23 cellular contexts compared by ENCODE assay signal in genomic region chr4:112280657-112281056, GRCh38. TPM values are rescaled to one million over a fixed set of nuclear protein-coding genes. Genes with fewer than 3 reads are reported as not detected.
A peak's percentile ranks its signal among the peaks of the same experiment; 100 is the strongest.
DNase-seq lines count a peak whose midpoint lies in the region; ATAC-seq, FAIRE-seq and TF ChIP-seq lines count a peak whose summit lies in the region.
"Had no signal": no experiment of that assay in that cellular context is flagged by ENCODE, and none has a peak within 500 bp of the region (broad histone marks: within the 10 kb centered on the region; RNA-seq: fewer than 3 reads in every experiment).

No MANE protein-coding gene starts in this region.

- TF ChIP-seq CTCF in A673 (conservative IDR thresholded peaks at IDR 0.05; ENCODE audit: low read depth, low read length) (no peak), KMS-11 (conservative IDR thresholded peaks at IDR 0.05; ENCODE audit: low read depth, low read length) (no peak), K562 (IDR thresholded peaks at IDR 0.05 in 2 of 3, conservative IDR thresholded peaks at IDR 0.05 in 1 of 3; ENCODE audit: insufficient read depth in 2 of 3, low read depth in 1 of 3, low read length in 3 of 3) (no peak)
- TF ChIP-seq CTCF in CD4-positive, alpha-beta T cell (IDR thresholded peaks at IDR 0.05): no peak

- H2AFZ ChIP-seq in KMS-11 (ENCODE audit: low read depth) (no peak overlapping the region), K562 (ENCODE audit: low read depth, low read length) (no peak overlapping the region)

- H3K27me3 ChIP-seq in A673 (replicated peaks; ENCODE audit: insufficient read depth, low read depth, low read length, poor library complexity) (no peaks in the 10 kb centered on the region), KMS-11 (ENCODE audit: insufficient read depth, low read depth) (no peaks in the 10 kb centered on the region), K562 (ENCODE audit: control insufficient read depth in 2 of 2, insufficient read depth in 2 of 2, low read length in 2 of 2) (no peaks in the 10 kb centered on the region)
- H3K27me3 ChIP-seq in CD4-positive, alpha-beta T cell (ENCODE audit: control insufficient read depth, insufficient read depth, low read length): no peaks in the 10 kb centered on the region
- H3K27me3 ChIP-seq: body of pancreas, SJSA1, tibial nerve had no signal

- H3K4me3 ChIP-seq in A673 (ENCODE audit: low read depth, low read length, poor library complexity, severe bottlenecking): no peak overlapping the region
- H3K4me3 ChIP-seq in KMS-11 (IDR thresholded peaks at IDR 0.05; ENCODE audit: insufficient read depth, low read depth, low read length): no peak overlapping the region
- no peak overlapping the region for H3K4me3 ChIP-seq in K562
- H3K4me3 ChIP-seq: body of pancreas, SJSA1, tibial nerve had no signal

- in situ Hi-C loops in K562 (cut with MboI): no loop called here

- H3K9me1 ChIP-seq in K562 (ENCODE audit: control insufficient read depth, insufficient read depth, low read length): no peaks in the 10 kb centered on the region

- peak overlapping the region; percentile 87 for H3K27ac Mint-ChIP-seq in CD4-positive, alpha-beta T cell
- H3K27ac Mint-ChIP-seq: activated CD8-positive, alpha-beta T cell treated with anti-CD3 and anti-CD28 coated beads for 36 hours; activated naive CD8-positive, alpha-beta T cell treated with anti-CD3 and anti-CD28 coated beads, Interleukin-2, amount 10 ng/mL, durations not matched to agents 7 days and 5 days; nephron progenitor cell had no signal

- H3K9me3 ChIP-seq in A673 (ENCODE audit: low read depth, low read length, poor library complexity, severe bottlenecking): no peaks in the 10 kb centered on the region
- H3K9me3 ChIP-seq in CD4-positive, alpha-beta T cell (ENCODE audit: control insufficient read depth, low read length): no peaks in the 10 kb centered on the region
- no peaks in the 10 kb centered on the region for H3K9me3 ChIP-seq in K562 (replicated peaks; ENCODE audit: control insufficient read depth, insufficient read depth, low read depth, low read length)
- H3K9me3 ChIP-seq: body of pancreas, SJSA1, tibial nerve had no signal

- CTCF ChIA-PET in A673 (lab: Charles Lee): interaction anchor here (0.6 kb wide), 1 partner anchor 486 kb away, joined by 3 read pairs; no protein-coding TSS in a partner anchor
- CTCF ChIA-PET in CD4-positive, alpha-beta T cell (lab: Charles Lee): no interaction called here
- CTCF ChIA-PET in K562 (lab: Yijun Ruan, JAX; ENCODE audit: low intra/inter-chr PET ratio): no interaction called here

- H3K4me1 Mint-ChIP-seq in CD4-positive, alpha-beta T cell (ENCODE audit: low read depth): peaks cover 76% of the 10 kb centered on the region

- peaks cover 46% of the 10 kb centered on the region for H3K36me3 Mint-ChIP-seq in CD4-positive, alpha-beta T cell (ENCODE audit: low read depth)

- DNase-seq in A673 (ENCODE audit: low spot score) (no peak), K562 (ENCODE audit: extremely low read depth in 1 of 4, low spot score in 3 of 4) (no peak), AG20443 (ENCODE audit: low spot score) (no peak), GM12891 (ENCODE audit: insufficient read length, low spot score) (no peak)
- DNase-seq in CD4-positive, alpha-beta T cell: no peak
- DNase-seq: activated CD4-positive, CD25-positive, alpha-beta regulatory T cell; activated CD8-positive, alpha-beta T cell treated with anti-CD3 and anti-CD28 coated beads for 36 hours; activated naive CD8-positive, alpha-beta T cell treated with anti-CD3 and anti-CD28 coated beads, Interleukin-2, amount 10 ng/mL, durations not matched to agents 7 days and 5 days; body of pancreas; EL; KBM-7; kidney glomerular epithelial cell; NCI-H1048; NCI-H187 treated with DMSO at 0.1 percent for 48 hours; nephron progenitor cell; posterior cingulate gyrus; T-helper 2 cell had no signal

- H3K79me2 ChIP-seq in KMS-11 (ENCODE audit: insufficient read depth, low read depth) (peaks cover 100% of the 10 kb centered on the region), K562 (ENCODE audit: control insufficient read depth, insufficient read depth, low read length) (peaks cover 12% of the 10 kb centered on the region; the same call in 2 of the 3 replicates)

- no peak for TF ChIP-seq RAD21 in K562 (CRISPR knock-in tag; conservative IDR thresholded peaks at IDR 0.05 in 1 of 2, IDR thresholded peaks at IDR 0.05 in 1 of 2)

- no peaks in the 10 kb centered on the region for H3K36me3 ChIP-seq in A673 (ENCODE audit: insufficient read depth, low read length, poor library complexity, severe bottlenecking)
- H3K36me3 ChIP-seq in KMS-11 (ENCODE audit: insufficient read depth): peaks cover 7% of the 10 kb centered on the region; the same call in 1 of the 2 replicates
- peaks cover 11% of the 10 kb centered on the region; the same call in 2 of the 3 replicates for H3K36me3 ChIP-seq in K562 (ENCODE audit: control insufficient read depth, insufficient read depth, low read length)

- no peak for FAIRE-seq in K562 (lab: Jason Lieb, UNC)
- no peak for FAIRE-seq in GM12891 (lab: Jason Lieb, UNC)
- FAIRE-seq: RCC 7860 had no signal

- H4K20me1 ChIP-seq in KMS-11 (ENCODE audit: insufficient read depth) (peaks cover 11% of the 10 kb centered on the region; the same call in 1 of the 2 replicates), K562 (replicated peaks; ENCODE audit: control insufficient read depth, insufficient read depth, low read length) (peaks cover 4% of the 10 kb centered on the region; the same call in 1 of the 2 replicates)

- ATAC-seq in CD4-positive, alpha-beta T cell (ENCODE audit: poor library complexity): no peak
- no peak for ATAC-seq in K562
- ATAC-seq in HG03095 (IDR thresholded peaks at IDR 0.05; ENCODE audit: unreplicated experiment): no peak
- ATAC-seq in GM21786 (IDR thresholded peaks at IDR 0.05; ENCODE audit: unreplicated experiment): no peak
- ATAC-seq: activated CD8-positive, alpha-beta T cell treated with anti-CD3 and anti-CD28 coated beads for 36 hours; body of pancreas had no signal

- peak overlapping the region; percentile 1 for H3K27ac ChIP-seq in A673 (ENCODE audit: low read depth, low read length, poor library complexity, severe bottlenecking)
- H3K27ac ChIP-seq in CD4-positive, alpha-beta T cell (ENCODE audit: low read depth, low read length): no peak overlapping the region
- peak overlapping the region; percentile 65; the same call in 1 of the 2 replicates for H3K27ac ChIP-seq in KMS-11
- no peak overlapping the region for H3K27ac ChIP-seq in K562 (ENCODE audit: extremely low read depth, low read depth, low read length)
- H3K27ac ChIP-seq: SJSA1, tibial nerve had no signal

- BruUV-seq in A673 (replicated peaks; lab: Mats Ljungman, UMichigan): no TSS peak
- BruUV-seq in K562 (replicated peaks; lab: Mats Ljungman, UMichigan): no TSS peak

- no peak overlapping the region for H3K4me3 Mint-ChIP-seq in CD4-positive, alpha-beta T cell
- H3K4me3 Mint-ChIP-seq: activated CD8-positive, alpha-beta T cell treated with anti-CD3 and anti-CD28 coated beads for 36 hours; nephron progenitor cell had no signal

- intact Hi-C loops in A673 (cut with micrococcal nuclease; ENCODE audit: unreplicated experiment): no loop called here
- intact Hi-C loops in CD4-positive, alpha-beta T cell (cut with DNase I, micrococcal nuclease): loop anchor here in 1 of 2 experiments (5.0 to 10.0 kb wide), 4 partner anchors 43 to 1484 kb away; partner anchors contain the start of genes CAMK2D, LARP7 and ZGRF1
- intact Hi-C loops in K562 (cut with micrococcal nuclease): no loop called here

- H3K27me3 Mint-ChIP-seq in CD4-positive, alpha-beta T cell: no peaks in the 10 kb centered on the region
- H3K27me3 Mint-ChIP-seq: activated CD8-positive, alpha-beta T cell treated with anti-CD3 and anti-CD28 coated beads for 36 hours; activated naive CD8-positive, alpha-beta T cell treated with anti-CD3 and anti-CD28 coated beads, Interleukin-2, amount 10 ng/mL, durations not matched to agents 7 days and 5 days had no signal

- TF ChIP-seq POLR2A in K562 (conservative IDR thresholded peaks at IDR 0.05) (no peak), GM12891 (IDR thresholded peaks at IDR 0.05; ENCODE audit: low read depth, low read length) (no peak)

- POLR2A ChIA-PET in A673 (lab: Charles Lee; ENCODE audit: low non-redundant PET) (no interaction called here), K562 (lab: Yijun Ruan, JAX) (no interaction called here)
- POLR2A ChIA-PET in CD4-positive, alpha-beta T cell (lab: Charles Lee): interaction anchor here (1.4 to 2.3 kb wide), 2 partner anchors 7 to 36 kb away, joined by 3 to 5 read pairs; no protein-coding TSS in a partner anchor

- H3K9ac ChIP-seq in KMS-11 (peak overlapping the region; percentile 32; the same call in 1 of the 2 replicates), K562 (ENCODE audit: insufficient read depth in 1 of 2, low read depth in 2 of 2, low read length in 2 of 2) (no peak overlapping the region)

- H3K4me1 ChIP-seq in A673 (ENCODE audit: insufficient read depth, low read length, poor library complexity, severe bottlenecking) (peaks cover 13% of the 10 kb centered on the region), KMS-11 (ENCODE audit: low read depth, poor library complexity, severe bottlenecking) (peaks cover 79% of the 10 kb centered on the region), K562 (replicated peaks in 1 of 2; ENCODE audit: control insufficient read depth in 2 of 2, insufficient read depth in 2 of 2, low read length in 2 of 2) (peaks cover 3 to 7% of the 10 kb centered on the region in 2 experiments; a peak in 1 of 5 replicates)

- H3K4me2 ChIP-seq in KMS-11: peak overlapping the region; percentile 84
- H3K4me2 ChIP-seq in K562 (ENCODE audit: insufficient read depth, low read length): no peak overlapping the region

- TF ChIP-seq EP300 in K562 (IDR thresholded peaks at IDR 0.05; ENCODE audit: low read length): no peak

- H3K9me3 Mint-ChIP-seq in CD4-positive, alpha-beta T cell: peaks cover 2% of the 10 kb centered on the region

RNA-seq across cellular contexts. Expression of gene TIFA, which starts 5.0 kb away (rescaled TPM):
- total RNA-seq in A673 (2021) (9.1 and 11.4 TPM in 2 replicates), K562 (2014; rRNA removed) (4.2 and 5.5 TPM in 2 replicates), K562 (2014; rRNA removed; fragmentation: Illumina TruSeq; extraction: Trizol) (8.2 and 10.8 TPM in 2 replicates), K562 (2015; rRNA removed; fragmentation: Illumina TruSeq; extraction: Trizol) (5.5 and 5.6 TPM in 2 replicates), K562 (2021) (7.8 and 9.4 TPM in 2 replicates)
- total RNA-seq in CD4-positive, alpha-beta T cell: 10 to 100 TPM; 14.5 to 18.4 TPM
- 1.9 and 4.1 TPM in 2 replicates for total RNA-seq in K562 (2011; cell fraction: chromatin; rRNA removed; ENCODE audit: low replicate concordance)
- 1.2 and 1.3 TPM in 2 replicates for total RNA-seq in K562 (2011; cell fraction: nucleolus; rRNA removed)
- total RNA-seq in K562 (2011; cell fraction: nucleoplasm; rRNA removed): 3.2 and 4.0 TPM in 2 replicates
- polyA plus RNA-seq in K562 (2011; rRNA removed) (5.2 and 6.6 TPM in 2 replicates), K562 (2014; fragmentation: Illumina TruSeq; extraction: Trizol) (4.7 and 6.1 TPM in 2 replicates), K562 (2014; fragmentation: Nextera tagmentation; extraction: Ambion mirVana) (1 to 10 TPM; 1.7 to 2.0 TPM), K562 (2014; rRNA removed) (3.0 and 6.6 TPM in 2 replicates)
- 0.76 and 1.8 TPM in 2 replicates for polyA plus RNA-seq in K562 (2011; cell fraction: cytosol; rRNA removed)
- 0.53 and 1.8 TPM in 2 replicates for polyA plus RNA-seq in K562 (2011; cell fraction: nucleus; rRNA removed)
- 3.2 and 9.3 TPM in 2 replicates for polyA plus RNA-seq in K562 (2012)
- 3.6 and 6.4 TPM in 2 replicates for polyA minus RNA-seq in K562 (2011; rRNA and poly(A)+ RNA removed)
- polyA minus RNA-seq in K562 (2011; cell fraction: cytosol; rRNA and poly(A)+ RNA removed): 1.0 and 1.4 TPM in 2 replicates
- polyA minus RNA-seq in K562 (2011; cell fraction: nucleus; rRNA and poly(A)+ RNA removed): 1.9 and 4.2 TPM in 2 replicates
- polyA plus RNA-seq in GM12891 (2012; ENCODE audit: low read depth, missing spikeins): 51.3 TPM

RNA-seq across cellular contexts. Expression of gene ALPK1, which starts 16.5 kb away (rescaled TPM):
- 11.8 and 17.3 TPM in 2 replicates for total RNA-seq in A673 (2021)
- 1 to 10 TPM; 8.2 to 9.5 TPM for total RNA-seq in CD4-positive, alpha-beta T cell
- 4.7 and 13.0 TPM in 2 replicates for total RNA-seq in K562 (2011; cell fraction: chromatin; rRNA removed; ENCODE audit: low replicate concordance)
- total RNA-seq in K562 (2011; cell fraction: nucleolus; rRNA removed): 2.0 and 3.3 TPM in 2 replicates
- total RNA-seq in K562 (2011; cell fraction: nucleoplasm; rRNA removed): 5.4 and 13.7 TPM in 2 replicates
- 3.3 and 3.5 TPM in 2 replicates for total RNA-seq in K562 (2014; rRNA removed)
- 6.9 and 7.3 TPM in 2 replicates for total RNA-seq in K562 (2014; rRNA removed; fragmentation: Illumina TruSeq; extraction: Trizol)
- total RNA-seq in K562 (2015; rRNA removed; fragmentation: Illumina TruSeq; extraction: Trizol): 5.9 and 6.6 TPM in 2 replicates
- 5.5 and 6.1 TPM in 2 replicates for total RNA-seq in K562 (2021)
- polyA plus RNA-seq in K562 (2011; rRNA removed): 1.7 and 2.3 TPM in 2 replicates
- 0.36 and 0.72 TPM in 2 replicates for polyA plus RNA-seq in K562 (2011; cell fraction: cytosol; rRNA removed)
- 3.0 and 4.1 TPM in 2 replicates for polyA plus RNA-seq in K562 (2011; cell fraction: nucleus; rRNA removed)
- 3.2 and 12.7 TPM in 2 replicates for polyA plus RNA-seq in K562 (2012)
- polyA plus RNA-seq in K562 (2014; fragmentation: Illumina TruSeq; extraction: Trizol): 4.6 and 5.5 TPM in 2 replicates
- 1 to 10 TPM; 3.7 to 5.4 TPM for polyA plus RNA-seq in K562 (2014; fragmentation: Nextera tagmentation; extraction: Ambion mirVana)
- polyA plus RNA-seq in K562 (2014; rRNA removed): 2.9 and 3.8 TPM in 2 replicates
- polyA minus RNA-seq in K562 (2011; rRNA and poly(A)+ RNA removed): 1.9 and 4.3 TPM in 2 replicates
- 1.6 TPM in 1 of 2 replicates, not detected in the other for polyA minus RNA-seq in K562 (2011; cell fraction: cytosol; rRNA and poly(A)+ RNA removed)
- 5.1 and 10.8 TPM in 2 replicates for polyA minus RNA-seq in K562 (2011; cell fraction: nucleus; rRNA and poly(A)+ RNA removed)
- 21.6 TPM for polyA plus RNA-seq in GM12891 (2012; ENCODE audit: low read depth, missing spikeins)

RNA-seq across cellular contexts. Expression of gene AP1AR, which starts 49.1 kb away (rescaled TPM):
- total RNA-seq in A673 (2021): 24.9 and 30.0 TPM in 2 replicates
- total RNA-seq in CD4-positive, alpha-beta T cell: 1 to 10 TPM; 3.7 to 4.8 TPM
- 2.7 and 13.3 TPM in 2 replicates for total RNA-seq in K562 (2011; cell fraction: chromatin; rRNA removed; ENCODE audit: low replicate concordance)
- total RNA-seq in K562 (2011; cell fraction: nucleolus; rRNA removed): 3.4 and 5.0 TPM in 2 replicates
- total RNA-seq in K562 (2011; cell fraction: nucleoplasm; rRNA removed): 5.3 and 5.6 TPM in 2 replicates
- total RNA-seq in K562 (2014; rRNA removed): 12.2 and 14.7 TPM in 2 replicates
- 18.4 and 20.4 TPM in 2 replicates for total RNA-seq in K562 (2014; rRNA removed; fragmentation: Illumina TruSeq; extraction: Trizol)
- 20.2 and 20.7 TPM in 2 replicates for total RNA-seq in K562 (2015; rRNA removed; fragmentation: Illumina TruSeq; extraction: Trizol)
- 14.0 and 20.0 TPM in 2 replicates for total RNA-seq in K562 (2021)
- 9.4 and 11.3 TPM in 2 replicates for polyA plus RNA-seq in K562 (2011; rRNA removed)
- polyA plus RNA-seq in K562 (2011; cell fraction: cytosol; rRNA removed): 2.7 and 2.8 TPM in 2 replicates
- 5.2 and 6.6 TPM in 2 replicates for polyA plus RNA-seq in K562 (2011; cell fraction: nucleus; rRNA removed)
- 8.5 and 10.1 TPM in 2 replicates for polyA plus RNA-seq in K562 (2012)
- polyA plus RNA-seq in K562 (2014; fragmentation: Illumina TruSeq; extraction: Trizol): 11.3 and 11.6 TPM in 2 replicates
- polyA plus RNA-seq in K562 (2014; fragmentation: Nextera tagmentation; extraction: Ambion mirVana): 1 to 10 TPM; 2.6 to 2.7 TPM
- polyA plus RNA-seq in K562 (2014; rRNA removed): 14.6 and 16.5 TPM in 2 replicates
- 9.0 and 10.2 TPM in 2 replicates for polyA minus RNA-seq in K562 (2011; rRNA and poly(A)+ RNA removed)
- polyA minus RNA-seq in K562 (2011; cell fraction: cytosol; rRNA and poly(A)+ RNA removed): 10.6 and 10.7 TPM in 2 replicates
- polyA minus RNA-seq in K562 (2011; cell fraction: nucleus; rRNA and poly(A)+ RNA removed): 7.5 and 13.9 TPM in 2 replicates
- polyA plus RNA-seq in GM12891 (2012; ENCODE audit: low read depth, missing spikeins): 7.2 TPM

Comparison
In these comparisons a context has a peak if more than half of its experiments do, and no peak if none do; other contexts are left out.
1. H3K27ac ChIP-seq: peak in A673 (single experiment) and KMS-11 (single experiment); none in CD4-positive, alpha-beta T cell (single experiment) and K562 (single experiment).